9 cellular contexts compared by ENCODE assay signal in genomic region chr7:76310102-76310957, GRCh38. TPM values are rescaled to one million over a fixed set of nuclear protein-coding genes. Genes with fewer than 3 reads are reported as not detected.
A peak's percentile ranks its signal among the peaks of the same experiment; 100 is the strongest.
DNase-seq lines count a peak whose midpoint lies in the region; ATAC-seq and TF ChIP-seq lines count a peak whose summit lies in the region.
"Had no signal": no experiment of that assay in that cellular context is flagged by ENCODE, and none has a peak within 500 bp of the region (broad histone marks: within the 10 kb centered on the region; RNA-seq: fewer than 3 reads in every experiment).

No MANE protein-coding gene starts in this region.

- H3K27me3 ChIP-seq in esophagus squamous epithelium, result no peaks in the 10 kb centered on the region
- H3K27me3 ChIP-seq in skeletal muscle satellite cell (ENCODE audit: control insufficient read depth, insufficient read depth, low read length), result no peaks in the 10 kb centered on the region
- no peaks in the 10 kb centered on the region for H3K27me3 ChIP-seq in lower lobe of right lung (ENCODE audit: low read depth)

- WGBS in esophagus squamous epithelium, 2 donors, result 27 to 55% methylated on average over 10 to 11 of the region's 21 CpGs

- peak in 1 of 6 experiments; percentile 5 for TF ChIP-seq CTCF in esophagus squamous epithelium (IDR thresholded peaks at IDR 0.05)
- no peak for TF ChIP-seq CTCF in lower lobe of right lung (IDR thresholded peaks at IDR 0.05)

- H3K27ac ChIP-seq in esophagus squamous epithelium (peak overlapping the region; percentile 86 to 98 (median 94)), lower lobe of right lung (no peak overlapping the region)

- no peaks in the 10 kb centered on the region for H3K36me3 ChIP-seq in esophagus squamous epithelium
- no peaks in the 10 kb centered on the region for H3K36me3 ChIP-seq in skeletal muscle satellite cell (ENCODE audit: insufficient read depth, low read length)
- H3K36me3 ChIP-seq in lower lobe of right lung, result no peaks in the 10 kb centered on the region

- ATAC-seq in lower lobe of right lung, result no peak

- DNase-seq in NCI-H1092 (lab: John Stamatoyannopoulos, UW), result peak; percentile 88
- DNase-seq in RPMI7951 (ENCODE audit: low read depth), result peak; percentile 66
- no peak for DNase-seq in esophagus squamous epithelium (lab: John Stamatoyannopoulos, UW)
- DNase-seq in activated T-cell treated with anti-CD3 and anti-CD28 coated beads for 4 hours, result no peak
- no peak for DNase-seq in activated effector memory CD4-positive, alpha-beta T cell treated with anti-CD3 and anti-CD28 coated beads, Interleukin-2, amount 50 U/mL, for 16 hours
- no peak for DNase-seq in lower lobe of right lung
- no peak for DNase-seq in dedifferentiated amniotic fluid mesenchymal stem cell (ENCODE audit: extremely low spot score)
- DNase-seq: activated naive CD4-positive, alpha-beta T cell treated with anti-CD3 and anti-CD28 coated beads for 36 hours had no signal

- intact Hi-C loops in esophagus squamous epithelium (cut with DNase I), result no loop called here
- intact Hi-C loops in lower lobe of right lung (cut with DNase I), result no loop called here

- H3K9me3 ChIP-seq in esophagus squamous epithelium (no peaks in the 10 kb centered on the region), skeletal muscle satellite cell (replicated peaks; ENCODE audit: low read length) (no peaks in the 10 kb centered on the region), lower lobe of right lung (no peaks in the 10 kb centered on the region)

- peaks cover 23 to 78% (median 47%) of the 10 kb centered on the region in 3 donors for H3K4me1 ChIP-seq in esophagus squamous epithelium
- H3K4me1 ChIP-seq in skeletal muscle satellite cell (ENCODE audit: control insufficient read depth, insufficient read depth, low read length), result peaks cover 26% of the 10 kb centered on the region
- H3K4me1 ChIP-seq in lower lobe of right lung, result peaks cover 9% of the 10 kb centered on the region

- peak overlapping the region; percentile 55 for H3K4me2 ChIP-seq in skeletal muscle satellite cell (ENCODE audit: low read length)

- peak overlapping the region; percentile 12 for H3K9ac ChIP-seq in skeletal muscle satellite cell (ENCODE audit: low read depth, low read length)

- H3K4me3 ChIP-seq in esophagus squamous epithelium (peak overlapping the region in 3 of 4 donors; percentile 36 to 38 (median 37)), skeletal muscle satellite cell (ENCODE audit: low read length) (peak overlapping the region; percentile 9), lower lobe of right lung (no peak overlapping the region)

- TF ChIP-seq POLR2A in esophagus squamous epithelium (IDR thresholded peaks at IDR 0.05), result no peak

RNA-seq across cellular contexts. Expression of gene HSPB1, which starts 7.9 kb away (rescaled TPM):
- total RNA-seq in RPMI7951 (2014; rRNA removed; shearing (Covaris generic)), result 147 and 157 TPM in 2 replicates
- total RNA-seq in esophagus squamous epithelium, result 1,000 to 10,000 TPM; 2,415 to 6,888 (median 3,249) TPM
- 104 and 141 TPM in 2 replicates for total RNA-seq in skeletal muscle satellite cell (2012; rRNA removed)
- total RNA-seq in lower lobe of right lung, result 609 TPM

RNA-seq across cellular contexts. Expression of gene YWHAG, which starts 48.5 kb away (rescaled TPM):
- 80.4 and 89.8 TPM in 2 replicates for total RNA-seq in RPMI7951 (2014; rRNA removed; shearing (Covaris generic))
- total RNA-seq in esophagus squamous epithelium (10 to 100 TPM; 52.8 to 97.7 (median 66.3) TPM), lower lobe of right lung (97.1 TPM)
- 126 and 159 TPM in 2 replicates for total RNA-seq in skeletal muscle satellite cell (2012; rRNA removed)

Comparison
In these comparisons a context has a peak if more than half of its experiments do, and no peak if none do; other contexts are left out.
1. DNase-seq: peak in NCI-H1092 (single experiment) and RPMI7951 (single experiment); none in esophagus squamous epithelium (single experiment), activated T-cell treated with anti-CD3 and anti-CD28 coated beads for 4 hours (single experiment), activated effector memory CD4-positive, alpha-beta T cell treated with anti-CD3 and anti-CD28 coated beads, Interleukin-2, amount 50 U/mL, for 16 hours (single experiment), lower lobe of right lung (single experiment) and dedifferentiated amniotic fluid mesenchymal stem cell (single experiment).